Comparison of ENCODE assay signal across 1 cellular context in genomic region chr22:20621162-20621561, GRCh38.
TF ChIP-seq lines count a peak whose summit lies in the region.

No MANE protein-coding gene starts in this region.

TF ChIP-seq in K562, 482 proteins besides CTCF, POLR2A, EP300 and RAD21 (continued from another document):
- TF ChIP-seq RERE (CRISPR knock-in tag; IDR thresholded peaks at IDR 0.05; ENCODE audit: borderline replicate concordance) (no peak), ZNF583 (CRISPR knock-in tag; IDR thresholded peaks at IDR 0.05) (no peak), FOXK1 (CRISPR knock-in tag; IDR thresholded peaks at IDR 0.05; ENCODE audit: borderline replicate concordance) (no peak), SETDB1 (IDR thresholded peaks at IDR 0.05; ENCODE audit: low read length) (no peak), BMI1 (IDR thresholded peaks at IDR 0.05; ENCODE audit: low read length) (no peak), POU5F1 (IDR thresholded peaks at IDR 0.05; ENCODE audit: borderline replicate concordance, low read depth, low read length, partially characterized antibody) (no peak), USF1 (CRISPR knock-in tag; IDR thresholded peaks at IDR 0.05) (peak; percentile 48), RBM39 (optimal IDR thresholded peaks at IDR 0.05; ENCODE audit: low read depth, low read length) (no peak), ZNF23 (CRISPR knock-in tag; IDR thresholded peaks at IDR 0.05) (no peak), ATF2 (CRISPR knock-in tag; IDR thresholded peaks at IDR 0.05) (0 out of 2 replicates have a peak, but pooled peaks have one; percentile 49), RUNX1 (IDR thresholded peaks at IDR 0.05; ENCODE audit: low read depth) (no peak), ZNF282 (CRISPR knock-in tag; IDR thresholded peaks at IDR 0.05) (0 out of 2 replicates have a peak, but pooled peaks have one; percentile 66), SMC3 (conservative IDR thresholded peaks at IDR 0.05; ENCODE audit: insufficient read depth, low read depth, low read length) (0 out of 2 replicates have a peak, but pooled peaks have one; percentile 12), ADNP (tag; IDR thresholded peaks at IDR 0.05) (no peak), ZFP91 (CRISPR knock-in tag; IDR thresholded peaks at IDR 0.05) (no peak), RBFOX2 (IDR thresholded peaks at IDR 0.05; ENCODE audit: low read depth, low read length) (no peak), RNF2 (IDR thresholded peaks at IDR 0.05) (no peak), TAF1 (IDR thresholded peaks at IDR 0.05; ENCODE audit: control insufficient read depth, extremely low read depth, insufficient read depth, low read length, severe bottlenecking) (no peak), CEBPG (CRISPR knock-in tag; IDR thresholded peaks at IDR 0.05) (0 out of 2 replicates have a peak, but pooled peaks have one; percentile 19), CEBPG (tag; conservative IDR thresholded peaks at IDR 0.05 in 1 of 2, IDR thresholded peaks at IDR 0.05 in 1 of 2) (no peak), FOXA3 (CRISPR knock-in tag; conservative IDR thresholded peaks at IDR 0.05 in 1 of 2, IDR thresholded peaks at IDR 0.05 in 1 of 2) (peak in 1 of 2 experiments; percentile 54; a peak in 1 of 4 replicates), GTF2F1 (IDR thresholded peaks at IDR 0.05; ENCODE audit: low read depth, low read length) (no peak), HDAC8 (tag; IDR thresholded peaks at IDR 0.05) (no peak), DACH1 (IDR thresholded peaks at IDR 0.05; ENCODE audit: partially characterized antibody) (no peak), USF2 (CRISPR knock-in tag; IDR thresholded peaks at IDR 0.05) (no peak), XRCC5 (IDR thresholded peaks at IDR 0.05; ENCODE audit: low read depth, low read length) (no peak), CHD4 (IDR thresholded peaks at IDR 0.05; ENCODE audit: insufficient read depth, insufficient replicate concordance, low read depth, low read length, poor library complexity, severe bottlenecking) (no peak), ZNF134 (CRISPR knock-in tag; conservative IDR thresholded peaks at IDR 0.05) (no peak), ZNF707 (CRISPR knock-in tag; conservative IDR thresholded peaks at IDR 0.05) (no peak), TFAP4 (CRISPR knock-in tag; IDR thresholded peaks at IDR 0.05; ENCODE audit: borderline replicate concordance) (peak; percentile 11; the same call in 1 of the 2 replicates), IFI16 (CRISPR knock-in tag; IDR thresholded peaks at IDR 0.05) (no peak), ZNF511 (CRISPR knock-in tag; IDR thresholded peaks at IDR 0.05) (0 out of 2 replicates have a peak, but pooled peaks have one; percentile 40), ZNF668 (CRISPR knock-in tag; IDR thresholded peaks at IDR 0.05) (no peak), ZEB2 (IDR thresholded peaks at IDR 0.05) (no peak), GATAD2A (IDR thresholded peaks at IDR 0.05) (no peak), BRCA1 (IDR thresholded peaks at IDR 0.05) (no peak), BRCA1 (CRISPR knock-in tag; IDR thresholded peaks at IDR 0.05) (no peak), FOXP1 (CRISPR knock-in tag; IDR thresholded peaks at IDR 0.05) (0 out of 2 replicates have a peak, but pooled peaks have one; percentile 57), PHF8 (IDR thresholded peaks at IDR 0.05; ENCODE audit: borderline replicate concordance, low read length) (0 out of 2 replicates have a peak, but pooled peaks have one; percentile 15), MAZ (CRISPR knock-in tag; conservative IDR thresholded peaks at IDR 0.05 in 1 of 2, IDR thresholded peaks at IDR 0.05 in 1 of 2) (no peak), RFX7 (CRISPR knock-in tag; IDR thresholded peaks at IDR 0.05) (no peak), TEAD1 (CRISPR knock-in tag; IDR thresholded peaks at IDR 0.05) (0 out of 4 replicates have a peak, but pooled peaks of 1 of the 2 experiments have one; percentile 38), ZNF217 (CRISPR knock-in tag; IDR thresholded peaks at IDR 0.05) (no peak), ZNF75A (CRISPR knock-in tag; IDR thresholded peaks at IDR 0.05) (no peak), RBBP5 (IDR thresholded peaks at IDR 0.05; ENCODE audit: borderline replicate concordance, insufficient read depth, low read length, poor library complexity, severe bottlenecking) (no peak)
TF ChIP-seq in K562: peak in this region for 12.
